Comparison of ENCODE assay signal across 11 cellular contexts in genomic region chr6:85459224-85459901, GRCh38.
A peak's percentile ranks its signal among the peaks of the same experiment; 100 is the strongest.
DNase-seq lines count a peak whose midpoint lies in the region; ATAC-seq lines count a peak whose summit lies in the region.
"Had no signal": no experiment of that assay in that cellular context is flagged by ENCODE, and none has a peak within 500 bp of the region (broad histone marks: within the 10 kb centered on the region; RNA-seq: fewer than 3 reads in every experiment).

No MANE protein-coding gene starts in this region.

- peak; percentile 98 for DNase-seq in GM04503 (ENCODE audit: low read depth)
- DNase-seq in T1000 (lab: John Stamatoyannopoulos, UW), result peak; percentile 51
- peak; percentile 96 for DNase-seq in fibroblast of peridontal ligament (ENCODE audit: extremely low read depth)
- DNase-seq in skeletal muscle cell (ENCODE audit: low read depth), result peak; percentile 83
- no peak for DNase-seq in midbrain (lab: John Stamatoyannopoulos, UW)
- no peak for DNase-seq in NCI-H526 (lab: John Stamatoyannopoulos, UW)
- DNase-seq: activated T-cell treated with anti-CD3 and anti-CD28 coated beads, Interleukin-2, amount 50 U/mL, for 48 hours; Karpas-422 had no signal

- H3K4me3 ChIP-seq in skeletal muscle cell (ENCODE audit: low read depth, low read length), result no peak overlapping the region
- H3K4me3 ChIP-seq: prostate gland had no signal

- no peak for ATAC-seq in GM21367 (IDR thresholded peaks at IDR 0.05; ENCODE audit: unreplicated experiment)
- ATAC-seq in GM21423 (IDR thresholded peaks at IDR 0.05; ENCODE audit: unreplicated experiment), result no peak

Comparison
In these comparisons a context has a peak if more than half of its experiments do, and no peak if none do; other contexts are left out.
1. DNase-seq: peak in GM04503 (single experiment), T1000 (single experiment), fibroblast of peridontal ligament (single experiment) and skeletal muscle cell (single experiment); none in midbrain (single experiment) and NCI-H526 (0 of 2).